ENCODE assay signal across 3 cellular contexts in the genomic region with DNA sequence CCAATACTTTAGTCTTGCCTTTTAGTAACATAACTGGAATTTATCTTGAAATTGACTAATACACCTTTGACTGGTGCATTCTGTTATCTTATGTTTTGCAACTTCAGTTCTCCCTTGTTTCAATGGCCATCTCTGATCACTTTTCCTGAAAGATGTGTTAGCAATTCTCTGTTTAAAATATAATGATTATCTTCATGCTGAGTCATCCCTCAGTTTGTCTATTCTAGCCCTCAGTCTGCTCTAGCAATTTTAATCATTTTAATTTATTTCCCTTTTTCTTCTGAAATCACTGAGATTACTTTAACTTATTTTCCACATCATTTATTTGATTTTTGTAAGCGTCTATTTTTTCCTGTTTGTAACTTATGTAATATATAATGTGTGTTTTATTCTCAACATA.
TF ChIP-seq lines count a peak whose summit lies in the region.

No MANE protein-coding gene starts in this region.

TF ChIP-seq in HepG2, 621 proteins besides CTCF, POLR2A, EP300 and RAD21:
- TF ChIP-seq, protein P1, sequence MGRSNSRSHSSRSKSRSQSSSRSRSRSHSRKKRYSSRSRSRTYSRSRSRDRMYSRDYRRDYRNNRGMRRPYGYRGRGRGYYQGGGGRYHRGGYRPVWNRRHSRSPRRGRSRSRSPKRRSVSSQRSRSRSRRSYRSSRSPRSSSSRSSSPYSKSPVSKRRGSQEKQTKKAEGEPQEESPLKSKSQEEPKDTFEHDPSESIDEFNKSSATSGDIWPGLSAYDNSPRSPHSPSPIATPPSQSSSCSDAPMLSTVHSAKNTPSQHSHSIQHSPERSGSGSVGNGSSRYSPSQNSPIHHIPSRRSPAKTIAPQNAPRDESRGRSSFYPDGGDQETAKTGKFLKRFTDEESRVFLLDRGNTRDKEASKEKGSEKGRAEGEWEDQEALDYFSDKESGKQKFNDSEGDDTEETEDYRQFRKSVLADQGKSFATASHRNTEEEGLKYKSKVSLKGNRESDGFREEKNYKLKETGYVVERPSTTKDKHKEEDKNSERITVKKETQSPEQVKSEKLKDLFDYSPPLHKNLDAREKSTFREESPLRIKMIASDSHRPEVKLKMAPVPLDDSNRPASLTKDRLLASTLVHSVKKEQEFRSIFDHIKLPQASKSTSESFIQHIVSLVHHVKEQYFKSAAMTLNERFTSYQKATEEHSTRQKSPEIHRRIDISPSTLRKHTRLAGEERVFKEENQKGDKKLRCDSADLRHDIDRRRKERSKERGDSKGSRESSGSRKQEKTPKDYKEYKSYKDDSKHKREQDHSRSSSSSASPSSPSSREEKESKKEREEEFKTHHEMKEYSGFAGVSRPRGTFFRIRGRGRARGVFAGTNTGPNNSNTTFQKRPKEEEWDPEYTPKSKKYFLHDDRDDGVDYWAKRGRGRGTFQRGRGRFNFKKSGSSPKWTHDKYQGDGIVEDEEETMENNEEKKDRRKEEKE (IDR thresholded peaks at IDR 0.05) = no peak
- TF ChIP-seq GZF1 (CRISPR knock-in tag; IDR thresholded peaks at IDR 0.05) = no peak
- no peak for TF ChIP-seq NBN (conservative IDR thresholded peaks at IDR 0.05)
- TF ChIP-seq NFE2L2 (IDR thresholded peaks at IDR 0.05; ENCODE audit: low read length) = peak; percentile 71
- TF ChIP-seq, protein P2, sequence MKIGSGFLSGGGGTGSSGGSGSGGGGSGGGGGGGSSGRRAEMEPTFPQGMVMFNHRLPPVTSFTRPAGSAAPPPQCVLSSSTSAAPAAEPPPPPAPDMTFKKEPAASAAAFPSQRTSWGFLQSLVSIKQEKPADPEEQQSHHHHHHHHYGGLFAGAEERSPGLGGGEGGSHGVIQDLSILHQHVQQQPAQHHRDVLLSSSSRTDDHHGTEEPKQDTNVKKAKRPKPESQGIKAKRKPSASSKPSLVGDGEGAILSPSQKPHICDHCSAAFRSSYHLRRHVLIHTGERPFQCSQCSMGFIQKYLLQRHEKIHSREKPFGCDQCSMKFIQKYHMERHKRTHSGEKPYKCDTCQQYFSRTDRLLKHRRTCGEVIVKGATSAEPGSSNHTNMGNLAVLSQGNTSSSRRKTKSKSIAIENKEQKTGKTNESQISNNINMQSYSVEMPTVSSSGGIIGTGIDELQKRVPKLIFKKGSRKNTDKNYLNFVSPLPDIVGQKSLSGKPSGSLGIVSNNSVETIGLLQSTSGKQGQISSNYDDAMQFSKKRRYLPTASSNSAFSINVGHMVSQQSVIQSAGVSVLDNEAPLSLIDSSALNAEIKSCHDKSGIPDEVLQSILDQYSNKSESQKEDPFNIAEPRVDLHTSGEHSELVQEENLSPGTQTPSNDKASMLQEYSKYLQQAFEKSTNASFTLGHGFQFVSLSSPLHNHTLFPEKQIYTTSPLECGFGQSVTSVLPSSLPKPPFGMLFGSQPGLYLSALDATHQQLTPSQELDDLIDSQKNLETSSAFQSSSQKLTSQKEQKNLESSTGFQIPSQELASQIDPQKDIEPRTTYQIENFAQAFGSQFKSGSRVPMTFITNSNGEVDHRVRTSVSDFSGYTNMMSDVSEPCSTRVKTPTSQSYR (CRISPR knock-in tag; IDR thresholded peaks at IDR 0.05; ENCODE audit: borderline replicate concordance) = no peak
- no peak for TF ChIP-seq MTA1 (CRISPR knock-in tag; IDR thresholded peaks at IDR 0.05; ENCODE audit: borderline replicate concordance)
- TF ChIP-seq ZNF10 (CRISPR knock-in tag; IDR thresholded peaks at IDR 0.05; ENCODE audit: borderline replicate concordance, low read depth) = no peak
- no peak for TF ChIP-seq HNF4G (IDR thresholded peaks at IDR 0.05; ENCODE audit: borderline replicate concordance, low read depth, low read length)
- TF ChIP-seq HNF4G (CRISPR knock-in tag; IDR thresholded peaks at IDR 0.05; ENCODE audit: borderline replicate concordance, low read depth) = no peak
- TF ChIP-seq ONECUT2 (CRISPR knock-in tag; IDR thresholded peaks at IDR 0.05) = no peak

TF ChIP-seq in IMR-90, 13 proteins besides CTCF, POLR2A, EP300 and RAD21:
- TF ChIP-seq FOS (IDR thresholded peaks at IDR 0.05; ENCODE audit: low read depth, low read length) = no peak
- TF ChIP-seq CHD1 (IDR thresholded peaks at IDR 0.05; ENCODE audit: low read depth, low read length) = no peak
- TF ChIP-seq NFE2L2 (IDR thresholded peaks at IDR 0.05; ENCODE audit: low read depth, low read length) = peak; percentile 84

TF ChIP-seq in SK-N-SH treated with all-trans-retinoic acid at 6 μM for 48 hours, 23 proteins besides CTCF, POLR2A, EP300 and RAD21:
- TF ChIP-seq SNAI2 (CRISPR knock-in tag; IDR thresholded peaks at IDR 0.05) = no peak
- no peak for TF ChIP-seq CSDC2 (CRISPR knock-in tag; IDR thresholded peaks at IDR 0.05)
- TF ChIP-seq TOX (CRISPR knock-in tag; IDR thresholded peaks at IDR 0.05; ENCODE audit: borderline replicate concordance) = no peak
- TF ChIP-seq CSRNP3 (CRISPR knock-in tag; IDR thresholded peaks at IDR 0.05) = no peak
- TF ChIP-seq GLIS3 (CRISPR knock-in tag; IDR thresholded peaks at IDR 0.05) = no peak
- no peak for TF ChIP-seq ISL1 (CRISPR knock-in tag; IDR thresholded peaks at IDR 0.05)
- no peak for TF ChIP-seq ARNTL (CRISPR knock-in tag; IDR thresholded peaks at IDR 0.05; ENCODE audit: borderline replicate concordance, low read depth)
- no peak for TF ChIP-seq ZFP3 (CRISPR knock-in tag; IDR thresholded peaks at IDR 0.05)
- TF ChIP-seq ZNF70 (CRISPR knock-in tag; IDR thresholded peaks at IDR 0.05) = no peak
- no peak for TF ChIP-seq OSR1 (CRISPR knock-in tag; IDR thresholded peaks at IDR 0.05)
